ENCODE assay signal across 1 cellular context in genomic region chr6:150084426-150084825, GRCh38.
TF ChIP-seq lines count a peak whose summit lies in the region.

No MANE protein-coding gene starts in this region.

TF ChIP-seq in HepG2, 621 proteins besides CTCF, POLR2A, EP300 and RAD21:
- TF ChIP-seq ZNF263 (CRISPR knock-in tag; IDR thresholded peaks at IDR 0.05) (peak; percentile 76), SSRP1 (CRISPR knock-in tag; IDR thresholded peaks at IDR 0.05) (no peak)
TF ChIP-seq in HepG2: peak in this region for 1.
